Comparison of ENCODE assay signal across 22 cellular contexts in genomic region chr3:47413751-47414150, GRCh38. TPM values are rescaled to one million over a fixed set of nuclear protein-coding genes. Genes with fewer than 3 reads are reported as not detected.
A peak's percentile ranks its signal among the peaks of the same experiment; 100 is the strongest.
DNase-seq lines count a peak whose midpoint lies in the region; TF ChIP-seq lines count a peak whose summit lies in the region.
"Had no signal": no experiment of that assay in that cellular context is flagged by ENCODE, and none has a peak within 500 bp of the region (broad histone marks: within the 10 kb centered on the region; RNA-seq: fewer than 3 reads in every experiment).

No MANE protein-coding gene starts in this region.

- H3K4me3 Mint-ChIP-seq in chondrocyte (ENCODE audit: unreplicated experiment) (no peak overlapping the region), endodermal cell (no peak overlapping the region)
- H3K4me3 Mint-ChIP-seq: activated naive CD8-positive, alpha-beta T cell; T-helper 17 cell had no signal

- H3K27me3 Mint-ChIP-seq in chondrocyte (ENCODE audit: low read depth) (no peaks in the 10 kb centered on the region), endodermal cell (ENCODE audit: insufficient read depth) (no peaks in the 10 kb centered on the region)
- H3K27me3 Mint-ChIP-seq: activated naive CD8-positive, alpha-beta T cell; T-helper 17 cell had no signal

- peak overlapping the region; percentile 26 for H3K27ac ChIP-seq in 22Rv1
- H3K27ac ChIP-seq in endodermal cell (ENCODE audit: low read depth, low read length): no peak overlapping the region
- H3K27ac ChIP-seq: brain microvascular endothelial cell, prostate gland, tibial artery, VCaP had no signal

- no peaks in the 10 kb centered on the region for H3K9me3 ChIP-seq in endodermal cell (ENCODE audit: control insufficient read depth, low read length)
- H3K9me3 ChIP-seq: esophagus squamous epithelium, prostate gland, tibial artery had no signal

- no peaks in the 10 kb centered on the region for H3K4me1 ChIP-seq in endodermal cell (ENCODE audit: control insufficient read depth, insufficient read depth, low read length)
- H3K4me1 ChIP-seq: esophagus squamous epithelium, prostate gland had no signal

- H3K4me1 Mint-ChIP-seq in chondrocyte (ENCODE audit: low read depth) (no peaks in the 10 kb centered on the region), endodermal cell (no peaks in the 10 kb centered on the region)

- CTCF ChIA-PET in GM10248 (lab: Yijun Ruan, JAX): interaction anchor here (1.0 to 3.8 kb wide), 5 partner anchors 9 to 63 kb away, joined by 3 to 29 read pairs (median 5); partner anchors contain the start of gene SCAP

- 94 to 100% methylated on average over 5 to 7 of the region's 7 CpGs for WGBS in endodermal cell (ENCODE audit: insufficient coverage in 1 of 2, insufficient read length in 1 of 2), 2 experiments

- POLR2A ChIA-PET in GM10248 (lab: Yijun Ruan, JAX): no interaction called here

- H3K36me3 Mint-ChIP-seq in chondrocyte (ENCODE audit: low read depth) (peaks cover 8% of the 10 kb centered on the region), endodermal cell (ENCODE audit: low read depth) (peaks cover 45% of the 10 kb centered on the region)
- H3K36me3 Mint-ChIP-seq: activated naive CD8-positive, alpha-beta T cell had no signal

- DNase-seq in GM10248 (ENCODE audit: extremely low spot score) (peak; percentile 15), chondrocyte (ENCODE audit: low spot score) (no peak), nucleus accumbens (lab: John Stamatoyannopoulos, UW) (peak in 50 of 56 donors; percentile 18 to 81 (median 52)), NCI-H2171 treated with DMSO at 0.1 percent for 48 hours (lab: John Stamatoyannopoulos, UW) (no peak), endodermal cell (no peak), NCI-H2029 (lab: John Stamatoyannopoulos, UW) (no peak), NCI-H1105 treated with DMSO at 0.1 percent for 48 hours (lab: John Stamatoyannopoulos, UW) (no peak)
- DNase-seq: ACHN; brain microvascular endothelial cell; EL; esophagus squamous epithelium; KBM-7; NCI-H524 treated with DMSO at 0.1 percent for 48 hours; Right ventricle myocardium superior; stimulated activated CD4-positive, alpha-beta T cell treated with anti-CD3 and anti-CD28 coated beads, Interleukin-4, amount 100 ng/mL, for 4 hours; T-helper 17 cell; tibial artery had no signal

- H3K27me3 ChIP-seq in endodermal cell (ENCODE audit: control insufficient read depth, insufficient read depth, low read length, poor library complexity, severe bottlenecking): no peaks in the 10 kb centered on the region
- H3K27me3 ChIP-seq: brain microvascular endothelial cell, esophagus squamous epithelium, tibial artery had no signal

- H3K36me3 ChIP-seq in endodermal cell (ENCODE audit: control insufficient read depth, insufficient read depth, low read length): peaks cover 46% of the 10 kb centered on the region

- H3K27ac Mint-ChIP-seq in chondrocyte (ENCODE audit: unreplicated experiment): peak overlapping the region; percentile 12
- no peak overlapping the region for H3K27ac Mint-ChIP-seq in endodermal cell
- H3K27ac Mint-ChIP-seq: T-helper 17 cell had no signal

- H3K9ac ChIP-seq in endodermal cell (ENCODE audit: extremely low read depth, low read length, poor library complexity, severe bottlenecking): no peak overlapping the region

- no peaks in the 10 kb centered on the region for H3K9me3 Mint-ChIP-seq in chondrocyte (ENCODE audit: low read depth)
- peaks cover 5% of the 10 kb centered on the region for H3K9me3 Mint-ChIP-seq in endodermal cell

- no peak for TF ChIP-seq CTCF in 22Rv1 (IDR thresholded peaks at IDR 0.05)
- TF ChIP-seq CTCF in GM10248 (IDR thresholded peaks at IDR 0.05; ENCODE audit: control extremely low read depth, extremely low read depth, low read depth, missing control alignments): no peak
- TF ChIP-seq CTCF in chondrocyte (IDR thresholded peaks at IDR 0.05): no peak
- no peak for TF ChIP-seq CTCF in endodermal cell (conservative IDR thresholded peaks at IDR 0.05)

- H3K4me3 ChIP-seq in endodermal cell (ENCODE audit: low read length): no peak overlapping the region
- H3K4me3 ChIP-seq: esophagus squamous epithelium, prostate gland, smooth muscle cell, tibial artery had no signal

RNA-seq across cellular contexts. Expression of gene PTPN23, which starts 32.9 kb away (rescaled TPM):
- total RNA-seq in chondrocyte (43.5 to 49.5 TPM (median 47.8 TPM) in 3 replicates), endodermal cell (10 to 100 TPM; 44.2 to 54.1 TPM)
- polyA plus RNA-seq in endodermal cell (2013, experiment 1 of 2): 40.5 TPM
- 32.4 TPM for polyA plus RNA-seq in endodermal cell (2013, experiment 2 of 2)

Comparison
In these comparisons a context has a peak if more than half of its experiments do, and no peak if none do; other contexts are left out.
1. DNase-seq: peak in GM10248 (single experiment) and nucleus accumbens (50 of 56); none in chondrocyte (single experiment), NCI-H2171 treated with DMSO at 0.1 percent for 48 hours (single experiment), endodermal cell (single experiment), NCI-H2029 (single experiment) and NCI-H1105 treated with DMSO at 0.1 percent for 48 hours (single experiment).